Comparison of ENCODE assay signal across 15 cellular contexts in the genomic region with DNA sequence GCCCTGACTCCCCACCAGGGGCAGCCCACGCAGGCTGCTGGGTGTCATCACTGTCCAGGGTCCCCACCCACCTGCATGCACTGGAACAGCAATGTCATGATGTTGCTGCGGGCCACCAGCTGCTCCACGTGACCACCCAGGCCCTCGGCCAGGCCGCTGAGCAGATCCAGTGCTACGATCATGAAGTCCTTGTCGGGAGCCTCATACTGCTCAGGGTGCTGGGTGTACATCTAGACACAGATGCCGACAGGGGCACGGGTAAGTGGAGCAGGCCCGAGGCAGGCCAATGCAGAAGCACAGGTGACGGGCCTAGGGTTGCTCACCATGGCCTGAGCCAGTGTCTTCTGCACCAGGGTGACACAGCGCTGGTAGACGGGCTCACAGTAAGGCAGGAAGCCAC. TPM values are rescaled to one million over a fixed set of nuclear protein-coding genes. Genes with fewer than 3 reads are reported as not detected.
DNase-seq lines count a peak whose midpoint lies in the region; ATAC-seq and TF ChIP-seq lines count a peak whose summit lies in the region.
"Had no signal": no experiment of that assay in that cellular context is flagged by ENCODE, and none has a peak within 500 bp of the region (broad histone marks: within the 10 kb centered on the region; RNA-seq: fewer than 3 reads in every experiment).

No MANE protein-coding gene starts in this region.

- TF ChIP-seq CTCF in RWPE1 (conservative IDR thresholded peaks at IDR 0.05; ENCODE audit: low read depth) (no peak), neural progenitor cell (IDR thresholded peaks at IDR 0.05) (no peak), SK-N-SH (IDR thresholded peaks at IDR 0.05) (no peak)

- TF ChIP-seq EP300 in SK-N-SH (IDR thresholded peaks at IDR 0.05; ENCODE audit: borderline replicate concordance in 1 of 2, low read depth in 1 of 2, low read length in 1 of 2) = no peak

- H3K4me1 Mint-ChIP-seq in stimulated activated naive CD8-positive, alpha-beta T cell treated with anti-CD3 and anti-CD28 coated beads, Interleukin-15, Interleukin-2, amounts not matched to agents 100 ng/mL and 50 ng/mL, for 24 hours (ENCODE audit: low read depth) = no peaks in the 10 kb centered on the region
- peaks cover 7% of the 10 kb centered on the region for H3K4me1 Mint-ChIP-seq in stimulated activated naive CD8-positive, alpha-beta T cell treated with anti-CD3 and anti-CD28 coated beads, Interleukin-15, amount 100 ng/mL, for 72 hours
- peaks cover 5% of the 10 kb centered on the region for H3K4me1 Mint-ChIP-seq in neural progenitor cell

- no peak overlapping the region for H3K4me3 Mint-ChIP-seq in stimulated activated naive CD8-positive, alpha-beta T cell treated with anti-CD3 and anti-CD28 coated beads, Interleukin-15, Interleukin-2, amounts not matched to agents 100 ng/mL and 50 ng/mL, for 24 hours
- no peak overlapping the region for H3K4me3 Mint-ChIP-seq in stimulated activated naive CD8-positive, alpha-beta T cell treated with anti-CD3 and anti-CD28 coated beads, Interleukin-15, amount 100 ng/mL, for 72 hours
- no peak overlapping the region for H3K4me3 Mint-ChIP-seq in neural progenitor cell
- H3K4me3 Mint-ChIP-seq: CD4-positive, alpha-beta T cell had no signal

- H4K20me1 ChIP-seq in neural progenitor cell (ENCODE audit: low read depth) = no peaks in the 10 kb centered on the region
- no peaks in the 10 kb centered on the region for H4K20me1 ChIP-seq in SK-N-SH (ENCODE audit: insufficient read depth)

- POLR2A ChIA-PET in RWPE1 (lab: Yijun Ruan, JAX; ENCODE audit: low non-redundant PET) (no interaction called here), SK-N-SH (lab: Yijun Ruan, JAX) (no interaction called here)

- CTCF ChIA-PET in RWPE1 (lab: Yijun Ruan, JAX) = interaction anchor here (1.5 kb wide), 1 partner anchor 91 kb away, joined by 5 read pairs; no protein-coding TSS in a partner anchor
- CTCF ChIA-PET in SK-N-SH (lab: Yijun Ruan, JAX) = interaction anchor here (1.2 kb wide), 1 partner anchor 28 kb away, joined by 4 read pairs; no protein-coding TSS in a partner anchor

- H2AFZ ChIP-seq in neural progenitor cell (replicated peaks) (no peak overlapping the region), SK-N-SH (ENCODE audit: low read depth) (no peak overlapping the region)

- no peaks in the 10 kb centered on the region for H3K27me3 ChIP-seq in neural progenitor cell
- H3K27me3 ChIP-seq in SK-N-SH (ENCODE audit: insufficient read depth) = no peaks in the 10 kb centered on the region

- H3K36me3 ChIP-seq in neural progenitor cell = peaks cover 4% of the 10 kb centered on the region
- peaks cover 41 to 63% of the 10 kb centered on the region in 2 experiments for H3K36me3 ChIP-seq in SK-N-SH (replicated peaks in 1 of 2; ENCODE audit: control insufficient read depth in 1 of 2, insufficient read depth in 2 of 2, low read length in 1 of 2)

- WGBS in SK-N-SH (ENCODE audit: low lambda C conversion rate) = 95% methylated on average over 3 of the region's 13 CpGs

- H3K79me2 ChIP-seq in neural progenitor cell (ENCODE audit: low read depth) = peaks cover 6% of the 10 kb centered on the region
- H3K79me2 ChIP-seq in SK-N-SH (ENCODE audit: insufficient read depth) = peaks cover 3% of the 10 kb centered on the region; the same call in 1 of the 2 replicates

- no peak for ATAC-seq in stimulated activated naive CD8-positive, alpha-beta T cell treated with anti-CD3 and anti-CD28 coated beads, Interleukin-15, amount 100 ng/mL, for 72 hours

- no peaks in the 10 kb centered on the region for H3K9me3 ChIP-seq in neural progenitor cell (ENCODE audit: low read depth)
- H3K9me3 ChIP-seq in SK-N-SH = no peaks in the 10 kb centered on the region

- H3K4me2 ChIP-seq in neural progenitor cell (no peak overlapping the region), SK-N-SH (no peak overlapping the region)

- H3K9me3 Mint-ChIP-seq in stimulated activated naive CD8-positive, alpha-beta T cell treated with anti-CD3 and anti-CD28 coated beads, Interleukin-15, Interleukin-2, amounts not matched to agents 100 ng/mL and 50 ng/mL, for 24 hours = no peaks in the 10 kb centered on the region
- H3K9me3 Mint-ChIP-seq in stimulated activated naive CD8-positive, alpha-beta T cell treated with anti-CD3 and anti-CD28 coated beads, Interleukin-15, amount 100 ng/mL, for 72 hours = no peaks in the 10 kb centered on the region
- no peaks in the 10 kb centered on the region for H3K9me3 Mint-ChIP-seq in neural progenitor cell
- H3K9me3 Mint-ChIP-seq: CD4-positive, alpha-beta T cell had no signal

- TF ChIP-seq RAD21 in SK-N-SH (IDR thresholded peaks at IDR 0.05; ENCODE audit: low read length) = no peak

- peaks cover 39% of the 10 kb centered on the region for H3F3A ChIP-seq in neural progenitor cell (ENCODE audit: low read depth)
- H3F3A ChIP-seq in SK-N-SH (replicated peaks; ENCODE audit: insufficient read depth) = peaks cover 16% of the 10 kb centered on the region

- peaks cover 10% of the 10 kb centered on the region for H3K4me1 ChIP-seq in neural progenitor cell
- H3K4me1 ChIP-seq in SK-N-SH (ENCODE audit: control insufficient read depth in 1 of 2, insufficient read depth in 2 of 2, low read depth in 1 of 2, low read length in 1 of 2) = no peaks in the 10 kb centered on the region

- H3K36me3 Mint-ChIP-seq in stimulated activated naive CD8-positive, alpha-beta T cell treated with anti-CD3 and anti-CD28 coated beads, Interleukin-15, Interleukin-2, amounts not matched to agents 100 ng/mL and 50 ng/mL, for 24 hours (ENCODE audit: low read depth) = peaks cover 55% of the 10 kb centered on the region
- peaks cover 18% of the 10 kb centered on the region for H3K36me3 Mint-ChIP-seq in neural progenitor cell

- no peaks in the 10 kb centered on the region for H3K27me3 Mint-ChIP-seq in stimulated activated naive CD8-positive, alpha-beta T cell treated with anti-CD3 and anti-CD28 coated beads, Interleukin-15, Interleukin-2, amounts not matched to agents 100 ng/mL and 50 ng/mL, for 24 hours
- no peaks in the 10 kb centered on the region for H3K27me3 Mint-ChIP-seq in stimulated activated naive CD8-positive, alpha-beta T cell treated with anti-CD3 and anti-CD28 coated beads, Interleukin-15, amount 100 ng/mL, for 72 hours
- no peaks in the 10 kb centered on the region for H3K27me3 Mint-ChIP-seq in neural progenitor cell (ENCODE audit: insufficient read depth, low read depth)
- H3K27me3 Mint-ChIP-seq: CD4-positive, alpha-beta T cell had no signal

- no peaks in the 10 kb centered on the region for H3K9me2 ChIP-seq in SK-N-SH

- H3K9ac ChIP-seq in neural progenitor cell = no peak overlapping the region
- no peak overlapping the region for H3K9ac ChIP-seq in SK-N-SH

- H3K4me3 ChIP-seq in neural progenitor cell = no peak overlapping the region
- H3K4me3 ChIP-seq in SK-N-SH (ENCODE audit: low read depth in 2 of 2, low read length in 1 of 2) = no peak overlapping the region

- no peak for DNase-seq in stimulated activated naive CD8-positive, alpha-beta T cell treated with anti-CD3 and anti-CD28 coated beads, Interleukin-15, amount 100 ng/mL, for 72 hours
- DNase-seq in RWPE1 (ENCODE audit: low spot score) (no peak), neural progenitor cell (ENCODE audit: low spot score) (no peak), SK-N-SH (no peak)
- DNase-seq in activated CD4-positive, CD25-positive, alpha-beta regulatory T cell (lab: John Stamatoyannopoulos, UW) = no peak
- DNase-seq in stimulated activated naive CD4-positive, alpha-beta T cell treated with Interleukin-2 at 50 U/mL for 16 hours (lab: John Stamatoyannopoulos, UW) = no peak
- DNase-seq: ACHN; CD4-positive, alpha-beta T cell; DMS79 treated with DMSO at 0.1 percent for 48 hours; GF-D8; HCEC 1CT had no signal

- peak overlapping the region; percentile 11 for H3K27ac Mint-ChIP-seq in stimulated activated naive CD8-positive, alpha-beta T cell treated with anti-CD3 and anti-CD28 coated beads, Interleukin-15, Interleukin-2, amounts not matched to agents 100 ng/mL and 50 ng/mL, for 24 hours
- H3K27ac Mint-ChIP-seq in stimulated activated naive CD8-positive, alpha-beta T cell treated with anti-CD3 and anti-CD28 coated beads, Interleukin-15, amount 100 ng/mL, for 72 hours = peak overlapping the region in 1 of 2 donors; percentile 19
- H3K27ac Mint-ChIP-seq in neural progenitor cell = no peak overlapping the region
- H3K27ac Mint-ChIP-seq: CD4-positive, alpha-beta T cell had no signal

- H3K27ac ChIP-seq in RWPE1 (peak overlapping the region; percentile 26), neural progenitor cell (peak overlapping the region; percentile 29), SK-N-SH (ENCODE audit: low read depth in 2 of 2, low read length in 1 of 2) (no peak overlapping the region)
- H3K27ac ChIP-seq: C4-2B had no signal

TF ChIP-seq in SK-N-SH, 30 proteins besides CTCF, POLR2A, EP300 and RAD21:
- no peak for TF ChIP-seq NFIC (IDR thresholded peaks at IDR 0.05; ENCODE audit: borderline replicate concordance)
TF ChIP-seq in SK-N-SH: peak in this region for 0.

RNA-seq across cellular contexts. Expression of gene FBXW9, which starts 8.7 kb away (rescaled TPM):
- 4.0 and 21.4 TPM in 2 replicates for total RNA-seq in neural progenitor cell (ENCODE audit: low replicate concordance)
- polyA plus RNA-seq in SK-N-SH (2012; rRNA removed) = 25.9 and 26.6 TPM in 2 replicates
- 9.6 and 15.9 TPM in 2 replicates for polyA plus RNA-seq in SK-N-SH (2012; cell fraction: cytosol; rRNA removed)
- polyA plus RNA-seq in SK-N-SH (2012; cell fraction: nucleus; rRNA removed) = 39.1 and 46.7 TPM in 2 replicates

RNA-seq across cellular contexts. Expression of gene GNG14, which starts 17.4 kb away (rescaled TPM):
- not detected in 2 replicates for total RNA-seq in neural progenitor cell (ENCODE audit: low replicate concordance)
- not detected in 2 replicates for polyA plus RNA-seq in SK-N-SH (2012; rRNA removed)
- 0.13 TPM in 1 of 2 replicates, not detected in the other for polyA plus RNA-seq in SK-N-SH (2012; cell fraction: cytosol; rRNA removed)
- 0.30 TPM in 1 of 2 replicates, not detected in the other for polyA plus RNA-seq in SK-N-SH (2012; cell fraction: nucleus; rRNA removed)
- total RNA-seq: CD4-positive, alpha-beta T cell; HT-29 had no signal
- polyA plus RNA-seq: BJ had no signal

RNA-seq across cellular contexts. Expression of gene TNPO2, which starts 18.6 kb away (rescaled TPM):
- total RNA-seq in neural progenitor cell (ENCODE audit: low replicate concordance) = 58.1 and 87.4 TPM in 2 replicates
- 82.4 and 112 TPM in 2 replicates for polyA plus RNA-seq in SK-N-SH (2012; rRNA removed)
- 27.4 and 45.1 TPM in 2 replicates for polyA plus RNA-seq in SK-N-SH (2012; cell fraction: cytosol; rRNA removed)
- 370 and 507 TPM in 2 replicates for polyA plus RNA-seq in SK-N-SH (2012; cell fraction: nucleus; rRNA removed)

RNA-seq across cellular contexts. Expression of gene DHPS, which starts 23.5 kb away (rescaled TPM):
- 78.3 and 108 TPM in 2 replicates for total RNA-seq in neural progenitor cell (ENCODE audit: low replicate concordance)
- polyA plus RNA-seq in SK-N-SH (2012; rRNA removed) = 179 and 192 TPM in 2 replicates
- polyA plus RNA-seq in SK-N-SH (2012; cell fraction: cytosol; rRNA removed) = 123 and 143 TPM in 2 replicates
- 333 and 391 TPM in 2 replicates for polyA plus RNA-seq in SK-N-SH (2012; cell fraction: nucleus; rRNA removed)

RNA-seq across cellular contexts. Expression of gene TRIR, which starts 29.3 kb away (rescaled TPM):
- total RNA-seq in neural progenitor cell (ENCODE audit: low replicate concordance) = 105 and 194 TPM in 2 replicates
- polyA plus RNA-seq in SK-N-SH (2012; rRNA removed) = 294 and 466 TPM in 2 replicates
- polyA plus RNA-seq in SK-N-SH (2012; cell fraction: cytosol; rRNA removed) = 332 and 379 TPM in 2 replicates
- polyA plus RNA-seq in SK-N-SH (2012; cell fraction: nucleus; rRNA removed) = 273 and 386 TPM in 2 replicates

Comparison
In these comparisons a context has a peak if more than half of its experiments do, and no peak if none do; other contexts are left out.
1. H3K27ac ChIP-seq: peak in RWPE1 (single experiment) and neural progenitor cell (single experiment); none in SK-N-SH (0 of 2).